15 cellular contexts compared by ENCODE assay signal in the genomic region with DNA sequence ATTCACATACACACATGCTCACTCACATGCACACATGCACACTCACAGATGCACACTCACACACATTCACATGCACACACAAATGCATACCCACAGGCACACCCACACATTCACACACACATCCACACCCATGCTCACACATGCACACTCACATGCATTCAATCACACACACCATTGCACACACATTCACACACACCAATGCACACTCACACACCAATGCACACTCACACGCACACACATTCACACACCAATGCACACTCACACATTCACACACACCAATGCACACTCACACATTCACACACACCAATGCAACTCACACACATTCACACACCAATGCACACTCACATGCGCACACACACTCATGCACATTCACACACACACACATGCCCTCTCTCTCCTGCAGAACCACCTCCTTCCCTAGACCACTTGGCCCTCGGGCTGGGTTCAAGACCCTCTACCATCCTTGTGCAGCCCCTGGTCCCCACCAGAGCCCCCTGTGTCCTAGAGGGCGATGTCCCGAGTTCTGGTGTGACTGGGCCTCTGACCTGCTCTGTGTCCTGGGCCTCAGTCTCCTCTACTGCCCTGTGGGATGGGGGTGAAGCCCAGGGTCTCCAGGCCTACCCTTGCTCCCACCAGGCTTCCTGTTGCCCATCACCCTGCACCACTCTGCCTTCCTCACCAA.
"Had no signal": no experiment of that assay in that cellular context is flagged by ENCODE, and none has a peak within 500 bp of the region (broad histone marks: within the 10 kb centered on the region; RNA-seq: fewer than 3 reads in every experiment).

No MANE protein-coding gene starts in this region.

- H3K9me3 Mint-ChIP-seq: activated CD4-positive, alpha-beta memory T cell treated with anti-CD3 and anti-CD28 coated beads, Interleukin-2, amount 10 ng/mL, durations not matched to agents 7 days and 5 days; activated T-cell treated with anti-CD3 and anti-CD28 coated beads, Interleukin-2, amount 50 U/mL, for 4 hours; type B pancreatic cell had no signal

- H3K4me1 Mint-ChIP-seq: activated CD4-positive, alpha-beta memory T cell treated with anti-CD3 and anti-CD28 coated beads, Interleukin-2, amount 10 ng/mL, durations not matched to agents 7 days and 5 days had no signal

- H3K9me3 ChIP-seq: esophagus squamous epithelium, neutrophil had no signal

- H3K4me3 Mint-ChIP-seq: activated CD4-positive, alpha-beta memory T cell treated with anti-CD3 and anti-CD28 coated beads, Interleukin-2, amount 10 ng/mL, durations not matched to agents 7 days and 5 days; activated T-cell treated with anti-CD3 and anti-CD28 coated beads, Interleukin-2, amount 50 U/mL, for 4 hours; type B pancreatic cell had no signal

- H3K27me3 ChIP-seq: neutrophil had no signal

- H3K4me1 ChIP-seq: esophagus squamous epithelium had no signal

- H3K36me3 ChIP-seq: esophagus squamous epithelium, neutrophil had no signal

- H3K27me3 Mint-ChIP-seq: activated CD4-positive, alpha-beta memory T cell treated with anti-CD3 and anti-CD28 coated beads, Interleukin-2, amount 10 ng/mL, durations not matched to agents 7 days and 5 days had no signal

- H3K4me3 ChIP-seq: coronary artery, esophagus squamous epithelium, lung, smooth muscle cell had no signal

- H3K36me3 Mint-ChIP-seq: type B pancreatic cell had no signal

- H3K4me2 ChIP-seq: smooth muscle cell had no signal

- H3K27ac ChIP-seq: coronary artery, esophagus squamous epithelium, neutrophil had no signal

- DNase-seq: activated CD4-positive, alpha-beta memory T cell treated with anti-CD3 and anti-CD28 coated beads, Interleukin-2, amount 10 ng/mL, durations not matched to agents 7 days and 5 days; activated CD4-positive, alpha-beta T cell treated with anti-CD3 and anti-CD28 coated beads for 4 hours; activated effector memory CD4-positive, alpha-beta T cell treated with Interleukin-2 at 50 U/mL for 16 hours; activated naive CD4-positive, alpha-beta T cell treated with anti-CD3 and anti-CD28 coated beads, Interleukin-2, amount 50 U/mL, for 16 hours; activated T-cell treated with anti-CD3 and anti-CD28 coated beads, Interleukin-2, amount 50 U/mL, for 4 hours; caudate nucleus; esophagus squamous epithelium; stimulated activated naive CD8-positive, alpha-beta T cell treated with anti-CD3 and anti-CD28 coated beads, Interleukin-15, Interleukin-2, amounts not matched to agents 100 U/mL and 50 U/mL, for 24 hours; T-helper 2 cell had no signal

- H3K27ac Mint-ChIP-seq: activated CD4-positive, alpha-beta memory T cell treated with anti-CD3 and anti-CD28 coated beads, Interleukin-2, amount 10 ng/mL, durations not matched to agents 7 days and 5 days; type B pancreatic cell had no signal

- ATAC-seq: activated T-cell treated with anti-CD3 and anti-CD28 coated beads, Interleukin-2, amount 50 U/mL, for 4 hours; right cardiac atrium; stimulated activated naive CD8-positive, alpha-beta T cell treated with anti-CD3 and anti-CD28 coated beads, Interleukin-15, Interleukin-2, amounts not matched to agents 100 U/mL and 50 U/mL, for 24 hours had no signal
